In genomic region chr5:108541816-108542215, GRCh38 we compare ENCODE assay signal across 22 cellular contexts.
A peak's percentile ranks its signal among the peaks of the same experiment; 100 is the strongest.
DNase-seq lines count a peak whose midpoint lies in the region; ATAC-seq, FAIRE-seq and TF ChIP-seq lines count a peak whose summit lies in the region.
"Had no signal": no experiment of that assay in that cellular context is flagged by ENCODE, and none has a peak within 500 bp of the region (broad histone marks: within the 10 kb centered on the region; RNA-seq: fewer than 3 reads in every experiment).

No MANE protein-coding gene starts in this region.

- no peak overlapping the region for H3K4me3 ChIP-seq in brain microvascular endothelial cell (ENCODE audit: low read depth, low read length)
- H3K4me3 ChIP-seq: gastroesophageal sphincter, PC-9, stomach, uterus had no signal

- no peak for TF ChIP-seq POLR2A in GM12892 (IDR thresholded peaks at IDR 0.05; ENCODE audit: low read depth, low read length)

- no peaks in the 10 kb centered on the region for H3K36me3 ChIP-seq in brain microvascular endothelial cell (replicated peaks)
- H3K36me3 ChIP-seq: gastroesophageal sphincter, stomach, uterus had no signal

- TF ChIP-seq CTCF in brain microvascular endothelial cell (IDR thresholded peaks at IDR 0.05; ENCODE audit: low read depth, low read length, missing control alignments) = no peak

- no peak for DNase-seq in GM12892 (ENCODE audit: insufficient read length)
- DNase-seq in central memory CD4-positive, alpha-beta T cell = no peak
- DNase-seq in brain microvascular endothelial cell = no peak
- no peak for DNase-seq in NCI-H526 (lab: John Stamatoyannopoulos, UW)
- no peak for DNase-seq in activated CD4-positive, CD25-positive, alpha-beta regulatory T cell (lab: John Stamatoyannopoulos, UW)
- DNase-seq: activated CD4-positive, alpha-beta T cell treated with anti-CD3 and anti-CD28 coated beads for 36 hours; activated naive CD4-positive, alpha-beta T cell treated with anti-CD3 and anti-CD28 coated beads for 36 hours; CD4-positive, alpha-beta T cell; cortex of kidney; DND-41; left ventricle myocardium superior; NCI-H1694; PC-9; right cardiac atrium; stomach; T1000; uterus had no signal

- no peak overlapping the region for H3K27ac ChIP-seq in brain microvascular endothelial cell
- H3K27ac ChIP-seq: gastroesophageal sphincter, PC-9, stomach, uterus had no signal

- in situ Hi-C loops in brain microvascular endothelial cell (cut with HindIII; ENCODE audit: low pct_ligation_motif_present, low sequenced_read_pairs) = no loop called here

- FAIRE-seq in GM12892 (lab: Jason Lieb, UNC) = peak; percentile 73
- FAIRE-seq: H54 had no signal

- H3K27me3 ChIP-seq in brain microvascular endothelial cell (replicated peaks) = no peaks in the 10 kb centered on the region
- H3K27me3 ChIP-seq: gastroesophageal sphincter, stomach, uterus had no signal

- ATAC-seq in GM19397 (IDR thresholded peaks at IDR 0.05; ENCODE audit: unreplicated experiment) (peak; percentile 64), HG02642 (IDR thresholded peaks at IDR 0.05; ENCODE audit: poor library complexity, unreplicated experiment) (peak; percentile 69), HG03378 (IDR thresholded peaks at IDR 0.05; ENCODE audit: unreplicated experiment) (peak; percentile 54)
- ATAC-seq: activated CD4-positive, alpha-beta T cell treated with anti-CD3 and anti-CD28 coated beads for 36 hours; gastroesophageal sphincter; left ventricle myocardium superior; right cardiac atrium had no signal
